In the genomic region with DNA sequence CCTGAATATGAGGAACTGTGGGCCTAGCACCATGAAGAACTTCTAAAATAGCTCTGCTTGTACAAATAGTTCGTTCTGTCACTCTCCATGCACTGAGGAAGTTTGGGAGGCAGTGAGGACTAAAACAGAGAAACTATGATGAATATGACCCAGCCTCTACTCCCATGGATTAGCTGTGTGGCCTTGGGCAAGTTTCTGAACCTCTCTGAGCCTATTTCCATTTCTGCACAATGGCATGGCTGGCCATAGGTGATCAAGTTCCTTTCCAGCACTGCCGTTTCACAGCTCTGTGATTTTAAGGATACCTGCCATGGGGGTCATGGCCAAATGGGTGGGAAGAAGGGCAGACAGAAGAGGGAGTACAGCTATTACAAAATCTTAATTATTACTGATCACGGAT, we compare ENCODE assay signal across 31 cellular contexts. TPM values are rescaled to one million over a fixed set of nuclear protein-coding genes. Genes with fewer than 3 reads are reported as not detected.
DNase-seq lines count a peak whose midpoint lies in the region; ATAC-seq, FAIRE-seq and TF ChIP-seq lines count a peak whose summit lies in the region.
"Had no signal": no experiment of that assay in that cellular context is flagged by ENCODE, and none has a peak within 500 bp of the region (broad histone marks: within the 10 kb centered on the region; RNA-seq: fewer than 3 reads in every experiment).

No MANE protein-coding gene starts in this region.

- no TSS peak for BruUV-seq in MCF 10A (replicated peaks; lab: Mats Ljungman, UMichigan)

- no peaks in the 10 kb centered on the region for H3K36me3 Mint-ChIP-seq in MCF 10A (ENCODE audit: insufficient read depth, unreplicated experiment)
- no peaks in the 10 kb centered on the region for H3K36me3 Mint-ChIP-seq in nephron (ENCODE audit: low read depth)
- H3K36me3 Mint-ChIP-seq: natural killer cell treated with Interleukin-12 subunit alpha and Interleukin-12 subunit beta and Interleukin-15 and Interleukin-18, amount 100 ng/mL, for 72 hours; T-cell; WTC11 had no signal

- H3K4me3 Mint-ChIP-seq in MCF 10A (ENCODE audit: unreplicated experiment) (no peak overlapping the region), nephron (no peak overlapping the region)
- H3K4me3 Mint-ChIP-seq: activated T-cell treated with anti-CD3 and anti-CD28 coated beads, Interleukin-2, amount 50 U/mL, for 24 hours; natural killer cell treated with Interleukin-12 subunit alpha and Interleukin-12 subunit beta and Interleukin-15 and Interleukin-18, amount 100 ng/mL, for 72 hours; T-cell; WTC11 had no signal

- H3K9me3 Mint-ChIP-seq in MCF 10A (ENCODE audit: unreplicated experiment) (no peaks in the 10 kb centered on the region), nephron (no peaks in the 10 kb centered on the region)
- H3K9me3 Mint-ChIP-seq: activated T-cell treated with anti-CD3 and anti-CD28 coated beads, Interleukin-2, amount 50 U/mL, for 24 hours; natural killer cell treated with Interleukin-12 subunit alpha and Interleukin-12 subunit beta and Interleukin-15 and Interleukin-18, amount 100 ng/mL, for 72 hours; T-cell; WTC11 had no signal

- no peaks in the 10 kb centered on the region for H3K27me3 ChIP-seq in breast epithelium
- no peaks in the 10 kb centered on the region for H3K27me3 ChIP-seq in esophagus muscularis mucosa
- no peaks in the 10 kb centered on the region for H3K27me3 ChIP-seq in transverse colon
- H3K27me3 ChIP-seq: body of pancreas, testis had no signal

- WGBS in esophagus muscularis mucosa: 60% methylated on average over 3 of the region's 3 CpGs
- WGBS in transverse colon (ENCODE audit: low coverage in 1 of 2), 2 donors: 57 to 72% methylated on average over 2 to 3 of the region's 3 CpGs

- H3K27me3 Mint-ChIP-seq in MCF 10A (ENCODE audit: insufficient read depth, unreplicated experiment) (no peaks in the 10 kb centered on the region), nephron (ENCODE audit: low read depth) (no peaks in the 10 kb centered on the region)

- H3K4me3 ChIP-seq in breast epithelium: no peak overlapping the region
- H3K4me3 ChIP-seq in esophagus muscularis mucosa: peak overlapping the region in 3 of 4 donors; percentile 41 to 51 (median 45)
- H3K4me3 ChIP-seq in transverse colon: no peak overlapping the region
- H3K4me3 ChIP-seq in kidney (ENCODE audit: low read length in 2 of 2): no peak overlapping the region
- H3K4me3 ChIP-seq: body of pancreas, lower lobe of right lung, smooth muscle cell, testis had no signal

- POLR2A ChIA-PET in MCF 10A (lab: Yijun Ruan, JAX): interaction anchor here (0.6 kb wide), 1 partner anchor 1712 kb away, joined by 3 read pairs; no protein-coding TSS in a partner anchor

- ATAC-seq in GM18873 (IDR thresholded peaks at IDR 0.05; ENCODE audit: low FRiP score, unreplicated experiment): no peak
- ATAC-seq: body of pancreas; lower lobe of right lung; natural killer cell treated with Interleukin-12 subunit alpha and Interleukin-12 subunit beta and Interleukin-15 and Interleukin-18, amount 100 ng/mL, for 72 hours; T-cell; WTC11 had no signal

- H3K4me1 ChIP-seq in breast epithelium (peaks cover 0 to 18% of the 10 kb centered on the region in 2 donors), esophagus muscularis mucosa (peaks cover 83 to 100% (median 95%) of the 10 kb centered on the region in 4 donors), transverse colon (peaks cover 13 to 54% (median 25%) of the 10 kb centered on the region in 4 donors), kidney (ENCODE audit: control insufficient read depth in 1 of 2, insufficient read depth in 1 of 2, low read depth in 1 of 2, low read length in 2 of 2) (peaks cover 3 to 13% of the 10 kb centered on the region in 2 donors)

- H3K4me1 Mint-ChIP-seq in MCF 10A (ENCODE audit: insufficient read depth, unreplicated experiment): no peaks in the 10 kb centered on the region
- H3K4me1 Mint-ChIP-seq in nephron: peaks cover 64% of the 10 kb centered on the region
- H3K4me1 Mint-ChIP-seq: T-cell had no signal

- TF ChIP-seq POLR2A in breast epithelium (IDR thresholded peaks at IDR 0.05) (no peak), esophagus muscularis mucosa (IDR thresholded peaks at IDR 0.05; ENCODE audit: low read depth) (no peak), transverse colon (IDR thresholded peaks at IDR 0.05) (no peak)

- FAIRE-seq in kidney (lab: Jason Lieb, UNC): no peak
- FAIRE-seq: GM12891, H1 had no signal

- CTCF ChIA-PET in MCF 10A (lab: Yijun Ruan, JAX): interaction anchor here (0.7 kb wide), 1 partner anchor 13 kb away, joined by 3 read pairs; no protein-coding TSS in a partner anchor

- TF ChIP-seq EP300 in esophagus muscularis mucosa (IDR thresholded peaks at IDR 0.05) (no peak), transverse colon (IDR thresholded peaks at IDR 0.05; ENCODE audit: low read depth) (no peak)

- in situ Hi-C loops in transverse colon (cut with MboI; ENCODE audit: low pct_ligation_motif_present in 1 of 4, low pct_unique_long_range_greater_than_20kb in 1 of 4, low sequenced_read_pairs in 3 of 4): no loop called here

- H3K36me3 ChIP-seq in breast epithelium: no peaks in the 10 kb centered on the region
- H3K36me3 ChIP-seq in esophagus muscularis mucosa: peaks cover 0 to 6% (median 3%) of the 10 kb centered on the region in 4 donors
- H3K36me3 ChIP-seq in transverse colon: no peaks in the 10 kb centered on the region
- H3K36me3 ChIP-seq in kidney (ENCODE audit: control insufficient read depth in 1 of 2, insufficient read depth in 2 of 2, low read length in 2 of 2): no peaks in the 10 kb centered on the region
- H3K36me3 ChIP-seq: lower lobe of right lung had no signal

- no peak for TF ChIP-seq CTCF in breast epithelium (IDR thresholded peaks at IDR 0.05)
- no peak for TF ChIP-seq CTCF in MCF 10A (IDR thresholded peaks at IDR 0.05; ENCODE audit: unreplicated experiment)
- TF ChIP-seq CTCF in esophagus muscularis mucosa (IDR thresholded peaks at IDR 0.05): no peak
- TF ChIP-seq CTCF in nephron (IDR thresholded peaks at IDR 0.05; ENCODE audit: unreplicated experiment in 3 of 3): no peak
- no peak for TF ChIP-seq CTCF in transverse colon (IDR thresholded peaks at IDR 0.05)
- no peak for TF ChIP-seq CTCF in kidney (IDR thresholded peaks at IDR 0.05; ENCODE audit: borderline replicate concordance, extremely low read depth, insufficient read depth)

- no peak for DNase-seq in breast epithelium (ENCODE audit: low spot score in 2 of 2)
- DNase-seq in MCF 10A (ENCODE audit: unreplicated experiment): no peak
- no peak for DNase-seq in esophagus muscularis mucosa (ENCODE audit: extremely low spot score)
- DNase-seq in transverse colon: no peak
- DNase-seq in anterior cingulate cortex (lab: John Stamatoyannopoulos, UW): no peak
- DNase-seq in kidney: no peak
- DNase-seq: activated CD4-positive, alpha-beta T cell treated with anti-CD3 and anti-CD28 coated beads, Interleukin-2, amount 50 U/mL, for 1 hour; activated gamma-delta T cell treated with Interleukin-2 at 50 U/mL for 16 hours; activated T-cell treated with anti-CD3 and anti-CD28 coated beads, Interleukin-2, amount 50 U/mL, for 24 hours; body of pancreas; C1 segment of cervical spinal cord; effector CD4-positive, alpha-beta T cell; glutamatergic neuron; islet precursor cell; lower lobe of right lung; NCI-H1105; NCI-H187 treated with DMSO at 0.1 percent for 48 hours; NCI-H2171; NCI-H510A; RPMI8226; stimulated activated naive CD4-positive, alpha-beta T cell; T-cell; testis had no signal

- H3K27ac ChIP-seq in breast epithelium (peak overlapping the region; percentile 58 to 68), esophagus muscularis mucosa (replicated peaks in 1 of 4) (peak overlapping the region; percentile 91 to 97 (median 96)), transverse colon (peak overlapping the region; percentile 76 to 94 (median 84)), kidney (ENCODE audit: low read depth in 2 of 2, low read length in 2 of 2) (no peak overlapping the region)
- H3K27ac ChIP-seq: 22Rv1, body of pancreas, lower lobe of right lung, testis had no signal

- H3K27ac Mint-ChIP-seq in MCF 10A (ENCODE audit: low read depth, unreplicated experiment) (no peak overlapping the region), nephron (peak overlapping the region in 2 of 3 experiments; percentile 94 to 98)
- H3K27ac Mint-ChIP-seq: activated T-cell treated with anti-CD3 and anti-CD28 coated beads, Interleukin-2, amount 50 U/mL, for 24 hours; natural killer cell treated with Interleukin-12 subunit alpha and Interleukin-12 subunit beta and Interleukin-15 and Interleukin-18, amount 100 ng/mL, for 72 hours; T-cell had no signal

- intact Hi-C loops in breast epithelium (cut with DNase I; ENCODE audit: low total_unique reads): no loop called here
- intact Hi-C loops in MCF 10A (cut with micrococcal nuclease): no loop called here
- intact Hi-C loops in esophagus muscularis mucosa (cut with DNase I): no loop called here
- intact Hi-C loops in transverse colon (cut with DNase I; ENCODE audit: low total_unique reads): no loop called here
- intact Hi-C loops in kidney (cut with DNase I): no loop called here

- H3K9ac ChIP-seq in kidney (ENCODE audit: low read length in 2 of 2): no peak overlapping the region

- H3K9me3 ChIP-seq in breast epithelium: no peaks in the 10 kb centered on the region
- no peaks in the 10 kb centered on the region for H3K9me3 ChIP-seq in esophagus muscularis mucosa
- H3K9me3 ChIP-seq in transverse colon: no peaks in the 10 kb centered on the region
- no peaks in the 10 kb centered on the region for H3K9me3 ChIP-seq in kidney (ENCODE audit: control insufficient read depth in 1 of 2, low read length in 2 of 2)
- H3K9me3 ChIP-seq: body of pancreas, lower lobe of right lung, testis had no signal

RNA-seq across cellular contexts. Expression of a gene that starts 57.6 kb away (rescaled TPM):
- total RNA-seq in breast epithelium (100 to 1,000 TPM; 156 to 455 (median 200) TPM), MCF 10A (2022) (0.61 and 1.0 TPM in 2 replicates), esophagus muscularis mucosa (1,000 to 10,000 TPM; 1,569 to 2,231 (median 1,854) TPM), transverse colon (100 to 1,000 TPM in 3 of 4 donors, 10 to 100 TPM in 1; 92.2 to 308 (median 150) TPM), kidney (91.7 TPM)
- polyA plus RNA-seq in kidney (ENCODE audit: insufficient read depth, low read depth, low replicate concordance): 12.2 TPM

Comparison
In these comparisons a context has a peak if more than half of its experiments do, and no peak if none do; other contexts are left out.
1. RNA of a gene that starts 57.6 kb away (total RNA-seq): 1,569 to 2,231 TPM in esophagus muscularis mucosa, 156 to 455 TPM in breast epithelium, 92.2 to 308 TPM in transverse colon and 91.7 TPM in kidney (single experiment); 0.61 to 1.0 TPM in MCF 10A; every median in the first group is over 10 times any median in the second.
2. H3K27ac ChIP-seq: peak in breast epithelium (2 of 2), esophagus muscularis mucosa (4 of 4) and transverse colon (4 of 4); none in kidney (0 of 2).
3. H3K4me3 ChIP-seq: peak in esophagus muscularis mucosa (3 of 4); none in breast epithelium (0 of 3), transverse colon (0 of 4) and kidney (0 of 2).